34 cellular contexts compared by ENCODE assay signal in genomic region chr5:148205044-148205813, GRCh38. TPM values are rescaled to one million over a fixed set of nuclear protein-coding genes. Genes with fewer than 3 reads are reported as not detected.
DNase-seq lines count a peak whose midpoint lies in the region; ATAC-seq and TF ChIP-seq lines count a peak whose summit lies in the region.
"Had no signal": no experiment of that assay in that cellular context is flagged by ENCODE, and none has a peak within 500 bp of the region (broad histone marks: within the 10 kb centered on the region; RNA-seq: fewer than 3 reads in every experiment).

No MANE protein-coding gene starts in this region.

- H3K4me1 ChIP-seq in breast epithelium (no peaks in the 10 kb centered on the region), adipocyte (ENCODE audit: control insufficient read depth, insufficient read depth, low read length) (peaks cover 55% of the 10 kb centered on the region), subcutaneous abdominal adipose tissue (ENCODE audit: control insufficient read depth in 5 of 5, insufficient read depth in 5 of 5, low read length in 5 of 5) (peaks cover 0 to 25% (median 10%) of the 10 kb centered on the region in 5 donors), esophagus muscularis mucosa (peaks cover 0 to 37% (median 3%) of the 10 kb centered on the region in 4 donors)
- H3K4me1 ChIP-seq: HAP-1 had no signal

- H3K36me3 Mint-ChIP-seq in MCF 10A (ENCODE audit: insufficient read depth, unreplicated experiment), result no peaks in the 10 kb centered on the region
- H3K36me3 Mint-ChIP-seq: activated naive CD4-positive, alpha-beta T cell treated with anti-CD3 and anti-CD28 coated beads, Interleukin-2, amount 10 ng/mL, durations not matched to agents 7 days and 5 days; natural killer cell; stimulated activated naive B cell treated with anti-CD40 and anti-IgM and Interleukin-4, amounts not matched to agents 10 μg/mL and 1 μg/mL and 100 μg/mL, for 72 hours had no signal

- H3K27me3 Mint-ChIP-seq in MCF 10A (ENCODE audit: insufficient read depth, unreplicated experiment), result no peaks in the 10 kb centered on the region
- H3K27me3 Mint-ChIP-seq: activated naive CD4-positive, alpha-beta T cell treated with anti-CD3 and anti-CD28 coated beads, Interleukin-2, amount 10 ng/mL, durations not matched to agents 7 days and 5 days; stimulated activated naive B cell treated with anti-CD40 and anti-IgM and Interleukin-4, amounts not matched to agents 10 μg/mL and 1 μg/mL and 100 μg/mL, for 72 hours had no signal

- H3K36me3 ChIP-seq in breast epithelium (no peaks in the 10 kb centered on the region), adipocyte (ENCODE audit: control insufficient read depth, insufficient read depth, low read length, severe bottlenecking) (no peaks in the 10 kb centered on the region), subcutaneous abdominal adipose tissue (ENCODE audit: control insufficient read depth in 5 of 5, insufficient read depth in 5 of 5, low read length in 5 of 5) (no peaks in the 10 kb centered on the region), esophagus muscularis mucosa (no peaks in the 10 kb centered on the region)
- H3K36me3 ChIP-seq: brain microvascular endothelial cell, HAP-1, lower lobe of right lung had no signal

- peak; percentile 22 for DNase-seq in MCF 10A (ENCODE audit: unreplicated experiment)
- no peak for DNase-seq in breast epithelium (ENCODE audit: low spot score in 2 of 2)
- peak; percentile 1 for DNase-seq in adipocyte (ENCODE audit: low read depth)
- DNase-seq in left ventricle myocardium superior, result no peak
- DNase-seq in esophagus muscularis mucosa (ENCODE audit: extremely low spot score), result no peak
- DNase-seq in UCSD-AML1 (lab: John Stamatoyannopoulos, UW; ENCODE audit: unreplicated experiment), result no peak
- DNase-seq in Kasumi-1 (lab: John Stamatoyannopoulos, UW), result no peak
- DNase-seq: 8988T; activated CD4-positive, alpha-beta memory T cell treated with anti-CD3 and anti-CD28 coated beads, Interleukin-2, amount 10 ng/mL, durations not matched to agents 7 days and 5 days; activated CD8-positive, alpha-beta memory T cell treated with anti-CD3 and anti-CD28 coated beads, Interleukin-2, amount 50 U/mL, for 4 hours; activated naive CD4-positive, alpha-beta T cell treated with anti-CD3 and anti-CD28 coated beads, Interleukin-2, amount 10 ng/mL, durations not matched to agents 7 days and 5 days; brain microvascular endothelial cell; CD4-positive, alpha-beta T cell; DMS79 treated with DMSO at 0.1 percent for 48 hours; dorsolateral prefrontal cortex; GDM1; glutamatergic neuron; lower lobe of right lung; mucosa of descending colon; natural killer cell; NCI-H2107; NCI-H446 treated with DMSO at 0.1 percent for 48 hours; NCI-H774; occipital lobe; stimulated activated naive B cell treated with anti-CD40 and anti-IgM and Interleukin-4, amounts not matched to agents 10 μg/mL and 1 μg/mL and 100 μg/mL, for 72 hours; T-helper 2 cell had no signal

- CTCF ChIA-PET in MCF 10A (lab: Yijun Ruan, JAX), result interaction anchor here (1.9 kb wide), 1 partner anchor 170 kb away, joined by 10 read pairs; no protein-coding TSS in a partner anchor

- POLR2A ChIA-PET in MCF 10A (lab: Yijun Ruan, JAX), result interaction anchor here (0.6 to 1.7 kb wide), 4 partner anchors 17 to 177 kb away, joined by 3 to 5 read pairs (median 4); no protein-coding TSS in a partner anchor

- peak overlapping the region; percentile 67 for H3K9ac ChIP-seq in adipocyte (ENCODE audit: low read length)
- H3K9ac ChIP-seq in subcutaneous abdominal adipose tissue (ENCODE audit: low read length in 5 of 5), result peak overlapping the region in 1 of 5 donors; percentile 0

- peak; percentile 89 for ATAC-seq in left ventricle myocardium superior
- ATAC-seq: mucosa of descending colon; natural killer cell; stimulated activated naive B cell treated with anti-CD40 and anti-IgM and Interleukin-4, amounts not matched to agents 10 μg/mL and 1 μg/mL and 100 μg/mL, for 72 hours had no signal

- no peaks in the 10 kb centered on the region for H3K9me3 Mint-ChIP-seq in MCF 10A (ENCODE audit: unreplicated experiment)
- H3K9me3 Mint-ChIP-seq: activated CD4-positive, alpha-beta memory T cell treated with anti-CD3 and anti-CD28 coated beads, Interleukin-2, amount 10 ng/mL, durations not matched to agents 7 days and 5 days; activated naive CD4-positive, alpha-beta T cell treated with anti-CD3 and anti-CD28 coated beads, Interleukin-2, amount 10 ng/mL, durations not matched to agents 7 days and 5 days; CD4-positive, alpha-beta T cell; stimulated activated naive B cell treated with anti-CD40 and anti-IgM and Interleukin-4, amounts not matched to agents 10 μg/mL and 1 μg/mL and 100 μg/mL, for 72 hours had no signal

- H3K9me3 ChIP-seq in breast epithelium, result no peaks in the 10 kb centered on the region
- H3K9me3 ChIP-seq in adipocyte (ENCODE audit: control insufficient read depth, low read length), result no peaks in the 10 kb centered on the region
- no peaks in the 10 kb centered on the region for H3K9me3 ChIP-seq in subcutaneous abdominal adipose tissue (ENCODE audit: control insufficient read depth in 5 of 5, low read length in 5 of 5)
- H3K9me3 ChIP-seq in esophagus muscularis mucosa, result no peaks in the 10 kb centered on the region
- H3K9me3 ChIP-seq: HAP-1, lower lobe of right lung, mucosa of descending colon had no signal

- no peak overlapping the region for H3K27ac Mint-ChIP-seq in MCF 10A (ENCODE audit: low read depth, unreplicated experiment)
- H3K27ac Mint-ChIP-seq: activated CD4-positive, alpha-beta memory T cell treated with anti-CD3 and anti-CD28 coated beads, Interleukin-2, amount 10 ng/mL, durations not matched to agents 7 days and 5 days; activated naive CD4-positive, alpha-beta T cell treated with anti-CD3 and anti-CD28 coated beads, Interleukin-2, amount 10 ng/mL, durations not matched to agents 7 days and 5 days; CD4-positive, alpha-beta T cell; natural killer cell; stimulated activated naive B cell treated with anti-CD40 and anti-IgM and Interleukin-4, amounts not matched to agents 10 μg/mL and 1 μg/mL and 100 μg/mL, for 72 hours had no signal

- TF ChIP-seq CTCF in MCF 10A (IDR thresholded peaks at IDR 0.05; ENCODE audit: unreplicated experiment) (no peak), breast epithelium (IDR thresholded peaks at IDR 0.05) (no peak), esophagus muscularis mucosa (IDR thresholded peaks at IDR 0.05) (no peak)

- H3K27ac ChIP-seq in breast epithelium (peak overlapping the region in 1 of 2 donors; percentile 20), subcutaneous abdominal adipose tissue (ENCODE audit: low read depth, low read length) (peak overlapping the region; percentile 76), esophagus muscularis mucosa (replicated peaks in 1 of 4) (peak overlapping the region in 1 of 4 donors; percentile 38)
- H3K27ac ChIP-seq: brain microvascular endothelial cell, dorsolateral prefrontal cortex, lower lobe of right lung had no signal

- H3K27me3 ChIP-seq in breast epithelium (no peaks in the 10 kb centered on the region), adipocyte (replicated peaks; ENCODE audit: control insufficient read depth, insufficient read depth, low read length) (no peaks in the 10 kb centered on the region), subcutaneous abdominal adipose tissue (ENCODE audit: control insufficient read depth in 5 of 5, insufficient read depth in 4 of 5, low read length in 5 of 5) (no peaks in the 10 kb centered on the region), esophagus muscularis mucosa (no peaks in the 10 kb centered on the region)
- H3K27me3 ChIP-seq: brain microvascular endothelial cell, dorsolateral prefrontal cortex had no signal

- BruUV-seq in MCF 10A (replicated peaks; lab: Mats Ljungman, UMichigan), result no TSS peak

- no peak overlapping the region for H3K4me3 Mint-ChIP-seq in MCF 10A (ENCODE audit: unreplicated experiment)
- H3K4me3 Mint-ChIP-seq: activated CD4-positive, alpha-beta memory T cell treated with anti-CD3 and anti-CD28 coated beads, Interleukin-2, amount 10 ng/mL, durations not matched to agents 7 days and 5 days; activated naive CD4-positive, alpha-beta T cell treated with anti-CD3 and anti-CD28 coated beads, Interleukin-2, amount 10 ng/mL, durations not matched to agents 7 days and 5 days; CD4-positive, alpha-beta T cell; natural killer cell; stimulated activated naive B cell treated with anti-CD40 and anti-IgM and Interleukin-4, amounts not matched to agents 10 μg/mL and 1 μg/mL and 100 μg/mL, for 72 hours had no signal

- intact Hi-C loops in MCF 10A (cut with micrococcal nuclease) (no loop called here), breast epithelium (cut with DNase I; ENCODE audit: low total_unique reads) (no loop called here), left ventricle myocardium superior (cut with micrococcal nuclease) (no loop called here), esophagus muscularis mucosa (cut with DNase I) (no loop called here)

- peaks cover 17% of the 10 kb centered on the region for H3K4me1 Mint-ChIP-seq in MCF 10A (ENCODE audit: insufficient read depth, unreplicated experiment)
- H3K4me1 Mint-ChIP-seq: activated naive CD4-positive, alpha-beta T cell treated with anti-CD3 and anti-CD28 coated beads, Interleukin-2, amount 10 ng/mL, durations not matched to agents 7 days and 5 days; natural killer cell; stimulated activated naive B cell treated with anti-CD40 and anti-IgM and Interleukin-4, amounts not matched to agents 10 μg/mL and 1 μg/mL and 100 μg/mL, for 72 hours had no signal

- H3K4me3 ChIP-seq in breast epithelium (no peak overlapping the region), adipocyte (ENCODE audit: low read length) (peak overlapping the region; percentile 52), subcutaneous abdominal adipose tissue (ENCODE audit: low read depth in 1 of 5, low read length in 5 of 5) (no peak overlapping the region), esophagus muscularis mucosa (no peak overlapping the region)
- H3K4me3 ChIP-seq: dorsolateral prefrontal cortex, HAP-1, lower lobe of right lung, mucosa of descending colon, skin epidermis had no signal

- TF ChIP-seq EP300 in esophagus muscularis mucosa (IDR thresholded peaks at IDR 0.05), result no peak

- TF ChIP-seq POLR2A in breast epithelium (IDR thresholded peaks at IDR 0.05) (no peak), esophagus muscularis mucosa (IDR thresholded peaks at IDR 0.05; ENCODE audit: low read depth) (no peak)

- WGBS in esophagus muscularis mucosa, result 84% methylated on average over 4 of the region's 4 CpGs

RNA-seq across cellular contexts. Expression of gene SPINK6, which starts 2.4 kb away (rescaled TPM):
- 0.56 and 1.9 TPM in 2 replicates for total RNA-seq in MCF 10A (2022)
- total RNA-seq in breast epithelium, result not detected
- total RNA-seq in left ventricle myocardium superior, result not detected
- not detected for total RNA-seq in esophagus muscularis mucosa
- total RNA-seq: activated CD4-positive, alpha-beta memory T cell treated with anti-CD3 and anti-CD28 coated beads, Interleukin-2, amount 10 ng/mL, durations not matched to agents 7 days and 5 days; CD4-positive, alpha-beta T cell; chondrocyte; dorsolateral prefrontal cortex; LHCN-M2; lower lobe of right lung; natural killer cell; occipital lobe; pulmonary artery endothelial cell; temporal lobe; urinary bladder had no signal

RNA-seq across cellular contexts. Expression of gene MARCOL, which starts 33.1 kb away (rescaled TPM):
- total RNA-seq in MCF 10A (2022), result not detected in 2 replicates
- not detected for total RNA-seq in breast epithelium
- total RNA-seq in left ventricle myocardium superior, result not detected
- total RNA-seq in esophagus muscularis mucosa, result not detected
- total RNA-seq: activated CD4-positive, alpha-beta memory T cell treated with anti-CD3 and anti-CD28 coated beads, Interleukin-2, amount 10 ng/mL, durations not matched to agents 7 days and 5 days; CD4-positive, alpha-beta T cell; chondrocyte; dorsolateral prefrontal cortex; LHCN-M2; lower lobe of right lung; natural killer cell; occipital lobe; pulmonary artery endothelial cell; temporal lobe; urinary bladder had no signal

RNA-seq across cellular contexts. Expression of gene SPINK14, which starts 36.9 kb away (rescaled TPM):
- total RNA-seq in MCF 10A (2022) (not detected in 2 replicates), breast epithelium (not detected), left ventricle myocardium superior (not detected), esophagus muscularis mucosa (not detected)
- total RNA-seq: activated CD4-positive, alpha-beta memory T cell treated with anti-CD3 and anti-CD28 coated beads, Interleukin-2, amount 10 ng/mL, durations not matched to agents 7 days and 5 days; CD4-positive, alpha-beta T cell; chondrocyte; dorsolateral prefrontal cortex; LHCN-M2; lower lobe of right lung; mucosa of descending colon; natural killer cell; occipital lobe; pulmonary artery endothelial cell; temporal lobe; urinary bladder had no signal

Comparison
In these comparisons a context has a peak if more than half of its experiments do, and no peak if none do; other contexts are left out.
1. DNase-seq: peak in MCF 10A (single experiment) and adipocyte (single experiment); none in breast epithelium (0 of 2), left ventricle myocardium superior (single experiment), esophagus muscularis mucosa (single experiment), UCSD-AML1 (single experiment) and Kasumi-1 (0 of 2).